Comparison of ENCODE assay signal across 1 cellular context in genomic region chr21:45539046-45539795, GRCh38.
TF ChIP-seq lines count a peak whose summit lies in the region.

No MANE protein-coding gene starts in this region.

TF ChIP-seq in WTC11, 78 proteins besides CTCF, POLR2A, EP300 and RAD21 (continued from another document):
- TF ChIP-seq ZNF281 (CRISPR knock-in tag; IDR thresholded peaks at IDR 0.05), result no peak
- TF ChIP-seq, protein P1, sequence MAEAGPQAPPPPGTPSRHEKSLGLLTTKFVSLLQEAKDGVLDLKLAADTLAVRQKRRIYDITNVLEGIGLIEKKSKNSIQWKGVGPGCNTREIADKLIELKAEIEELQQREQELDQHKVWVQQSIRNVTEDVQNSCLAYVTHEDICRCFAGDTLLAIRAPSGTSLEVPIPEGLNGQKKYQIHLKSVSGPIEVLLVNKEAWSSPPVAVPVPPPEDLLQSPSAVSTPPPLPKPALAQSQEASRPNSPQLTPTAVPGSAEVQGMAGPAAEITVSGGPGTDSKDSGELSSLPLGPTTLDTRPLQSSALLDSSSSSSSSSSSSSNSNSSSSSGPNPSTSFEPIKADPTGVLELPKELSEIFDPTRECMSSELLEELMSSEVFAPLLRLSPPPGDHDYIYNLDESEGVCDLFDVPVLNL (CRISPR knock-in tag; IDR thresholded peaks at IDR 0.05; ENCODE audit: borderline replicate concordance, low read depth), result no peak
- no peak for TF ChIP-seq USF1 (CRISPR knock-in tag; IDR thresholded peaks at IDR 0.05)
